Comparison of ENCODE assay signal across 27 cellular contexts in genomic region chrX:107760304-107761077, GRCh38. TPM values are rescaled to one million over a fixed set of nuclear protein-coding genes. Genes with fewer than 3 reads are reported as not detected.
"Had no signal": no experiment of that assay in that cellular context is flagged by ENCODE, and none has a peak within 500 bp of the region (broad histone marks: within the 10 kb centered on the region; RNA-seq: fewer than 3 reads in every experiment).

No MANE protein-coding gene starts in this region.

- H3K27me3 Mint-ChIP-seq: memory B cell; naive B cell; stimulated activated memory B cell treated with anti-CD40 and anti-IgM and Interleukin-4, amounts not matched to agents 10 μg/mL and 1 μg/mL and 100 μg/mL, for 72 hours; stimulated activated naive CD8-positive, alpha-beta T cell treated with anti-CD3 and anti-CD28 coated beads, Interleukin-15, Interleukin-2, amounts not matched to agents 100 ng/mL and 50 ng/mL, for 24 hours had no signal

- DNase-seq: esophagus squamous epithelium; foreskin fibroblast; head of caudate nucleus; kidney; left cardiac atrium; left ventricle myocardium inferior; lower lobe of right lung; midbrain; naive B cell; occipital lobe; right lobe of liver; spleen; stimulated activated CD4-positive, alpha-beta T cell treated with anti-CD3 and anti-CD28 coated beads, Interleukin-15, amount 100 ng/mL, for 24 hours; stimulated activated CD4-positive, alpha-beta T cell treated with anti-CD3 and anti-CD28 coated beads, Interleukin-1b, Interleukin-23, amount 100 ng/mL, for 48 hours; stimulated activated CD4-positive, alpha-beta T cell treated with anti-CD3 and anti-CD28 coated beads, Interleukin-4, amount 100 ng/mL, for 24 hours; testis; transverse colon had no signal

- H3K9me3 Mint-ChIP-seq: dendritic cell treated with granulocyte-macrophage colony-stimulating factor and Interleukin-4, amounts not matched to agents 40 ng/mL and 50 ng/mL, for 4 days; memory B cell; naive B cell; nephron; stimulated activated memory B cell treated with anti-CD40 and anti-IgM and Interleukin-4, amounts not matched to agents 10 μg/mL and 1 μg/mL and 100 μg/mL, for 72 hours; stimulated activated naive CD8-positive, alpha-beta T cell treated with anti-CD3 and anti-CD28 coated beads, Interleukin-15, Interleukin-2, amounts not matched to agents 100 ng/mL and 50 ng/mL, for 24 hours had no signal

- H3K9me3 ChIP-seq: esophagus squamous epithelium, left ventricle myocardium inferior, lower lobe of right lung, pancreas, right lobe of liver, spleen, testis, transverse colon had no signal

- H3K4me1 ChIP-seq: lower lobe of right lung, spleen, testis, transverse colon had no signal

- H3K27ac Mint-ChIP-seq: dendritic cell treated with granulocyte-macrophage colony-stimulating factor and Interleukin-4, amounts not matched to agents 40 ng/mL and 50 ng/mL, for 4 days; memory B cell; nephron; progenitor cell of endocrine pancreas; stimulated activated memory B cell treated with anti-CD40 and anti-IgM and Interleukin-4, amounts not matched to agents 10 μg/mL and 1 μg/mL and 100 μg/mL, for 72 hours; stimulated activated naive CD8-positive, alpha-beta T cell treated with anti-CD3 and anti-CD28 coated beads, Interleukin-15, Interleukin-2, amounts not matched to agents 100 ng/mL and 50 ng/mL, for 24 hours had no signal

- H3K4me1 Mint-ChIP-seq: naive B cell had no signal

- H3K27me3 ChIP-seq: esophagus squamous epithelium, hepatocyte, pancreas, right lobe of liver, testis, transverse colon had no signal

- H3K4me3 Mint-ChIP-seq: dendritic cell treated with granulocyte-macrophage colony-stimulating factor and Interleukin-4, amounts not matched to agents 40 ng/mL and 50 ng/mL, for 4 days; memory B cell; naive B cell; nephron; stimulated activated memory B cell treated with anti-CD40 and anti-IgM and Interleukin-4, amounts not matched to agents 10 μg/mL and 1 μg/mL and 100 μg/mL, for 72 hours; stimulated activated naive CD8-positive, alpha-beta T cell treated with anti-CD3 and anti-CD28 coated beads, Interleukin-15, Interleukin-2, amounts not matched to agents 100 ng/mL and 50 ng/mL, for 24 hours had no signal

- H3K36me3 ChIP-seq: esophagus squamous epithelium, left ventricle myocardium inferior, lower lobe of right lung, pancreas, right lobe of liver, spleen, transverse colon had no signal

- H3K27ac ChIP-seq: esophagus squamous epithelium, hepatocyte, left ventricle myocardium inferior, lower lobe of right lung, pancreas, right lobe of liver, spleen, testis, transverse colon had no signal

- H3K4me3 ChIP-seq: esophagus squamous epithelium, hepatocyte, left ventricle myocardium inferior, lower lobe of right lung, pancreas, right lobe of liver, spleen, testis, transverse colon had no signal

- H3K36me3 Mint-ChIP-seq: memory B cell; stimulated activated memory B cell treated with anti-CD40 and anti-IgM and Interleukin-4, amounts not matched to agents 10 μg/mL and 1 μg/mL and 100 μg/mL, for 72 hours had no signal

- ATAC-seq: left cardiac atrium; lower lobe of right lung; pancreas; right lobe of liver; stimulated activated memory B cell treated with anti-CD40 and anti-IgM and Interleukin-4, amounts not matched to agents 10 μg/mL and 1 μg/mL and 100 μg/mL, for 72 hours had no signal

RNA-seq across cellular contexts. Expression of gene NCBP2L, which starts 17.0 kb away (rescaled TPM):
- total RNA-seq: epithelial cell of proximal tubule, esophagus squamous epithelium, hepatocyte, kidney, left cardiac atrium, left ventricle myocardium inferior, lower lobe of right lung, occipital lobe, progenitor cell of endocrine pancreas, right lobe of liver, spleen, testis, transverse colon, ureter had no signal
